ENCODE assay signal across 8 cellular contexts in genomic region chr16:2467301-2468141, GRCh38. TPM values are rescaled to one million over a fixed set of nuclear protein-coding genes. Genes with fewer than 3 reads are reported as not detected.
DNase-seq lines count a peak whose midpoint lies in the region; ATAC-seq and TF ChIP-seq lines count a peak whose summit lies in the region.

No MANE protein-coding gene starts in this region.

- peak; percentile 59 for ATAC-seq in effector memory CD8-positive, alpha-beta T cell (replicated peaks)
- ATAC-seq in lung (ENCODE audit: insufficient read depth, low FRiP score) (peak; percentile 48), GM19324 (IDR thresholded peaks at IDR 0.05; ENCODE audit: low FRiP score, unreplicated experiment) (no peak)

- CTCF ChIA-PET in RWPE1 (lab: Yijun Ruan, JAX), result interaction anchor here (0.5 to 0.6 kb wide), 3 partner anchors 8 to 199 kb away, joined by 3 read pairs; no protein-coding TSS in a partner anchor

- H3K27ac ChIP-seq in RWPE1 (peak overlapping the region; percentile 91), lung (ENCODE audit: low read depth in 1 of 2, low read length in 1 of 2) (no peak overlapping the region), transverse colon (peak overlapping the region; percentile 14 to 56 (median 45))

- WGBS in lung, 2 donors, result 7 to 11% methylated on average over 49 to 74 of the region's 74 CpGs
- WGBS in transverse colon (ENCODE audit: low coverage in 1 of 2), 2 donors, result 8% methylated on average over 70 of the region's 74 CpGs; no CpG with 5 or more reads in 1 of the 2 donors

- no peaks in the 10 kb centered on the region for H3K36me3 Mint-ChIP-seq in effector memory CD8-positive, alpha-beta T cell (ENCODE audit: insufficient read depth)
- no peaks in the 10 kb centered on the region for H3K36me3 Mint-ChIP-seq in activated T-helper 2 cell treated with anti-CD3 and anti-CD28 coated beads, Interferon-gamma antibody, Interleukin-2, Interleukin-4, amounts not matched to agents 10 μg/mL and 5 μg/mL and 100 μg/mL, durations not matched to agents 14 hours and 24 hours and 36 hours (ENCODE audit: low read depth)

- no peak overlapping the region for H3K4me3 Mint-ChIP-seq in effector memory CD8-positive, alpha-beta T cell
- H3K4me3 Mint-ChIP-seq in activated T-helper 2 cell treated with anti-CD3 and anti-CD28 coated beads, Interferon-gamma antibody, Interleukin-2, Interleukin-4, amounts not matched to agents 10 μg/mL and 5 μg/mL and 100 μg/mL, durations not matched to agents 14 hours and 24 hours and 36 hours (ENCODE audit: low read depth), result no peak overlapping the region

- no peaks in the 10 kb centered on the region for H3K9me3 ChIP-seq in lung (ENCODE audit: control insufficient read depth in 2 of 2, insufficient read depth in 1 of 2, low read length in 1 of 2)
- no peaks in the 10 kb centered on the region for H3K9me3 ChIP-seq in transverse colon

- H3K27me3 ChIP-seq in lung (ENCODE audit: control insufficient read depth, insufficient read depth) (no peaks in the 10 kb centered on the region), transverse colon (peaks cover 55% of the 10 kb centered on the region)

- intact Hi-C loops in transverse colon (cut with DNase I; ENCODE audit: low total_unique reads), result no loop called here
- intact Hi-C loops in activated T-helper 2 cell treated with anti-CD3 and anti-CD28 coated beads, Interferon-gamma antibody, Interleukin-2, Interleukin-4, amounts not matched to agents 10 μg/mL and 5 μg/mL and 100 μg/mL, durations not matched to agents 14 hours and 24 hours and 36 hours (cut with micrococcal nuclease), result no loop called here

- peak; percentile 85 for DNase-seq in EL
- peak; percentile 82 for DNase-seq in RWPE1 (ENCODE audit: low spot score)
- DNase-seq in effector memory CD8-positive, alpha-beta T cell, result no peak
- no peak for DNase-seq in lung (ENCODE audit: low spot score)
- DNase-seq in transverse colon, result peak; percentile 66
- no peak for DNase-seq in activated T-helper 2 cell treated with anti-CD3 and anti-CD28 coated beads, Interferon-gamma antibody, Interleukin-2, Interleukin-4, amounts not matched to agents 10 μg/mL and 5 μg/mL and 100 μg/mL, durations not matched to agents 14 hours and 24 hours and 36 hours (ENCODE audit: low spot score)

- no peak for TF ChIP-seq CTCF in RWPE1 (conservative IDR thresholded peaks at IDR 0.05; ENCODE audit: low read depth)
- no peak for TF ChIP-seq CTCF in lung (IDR thresholded peaks at IDR 0.05; ENCODE audit: control extremely low read depth, extremely low read depth)
- TF ChIP-seq CTCF in transverse colon (IDR thresholded peaks at IDR 0.05), result peak in 1 of 5 experiments; percentile 5

- H3K36me3 ChIP-seq in lung (ENCODE audit: control insufficient read depth in 2 of 2, insufficient read depth in 2 of 2, low read length in 2 of 2) (no peaks in the 10 kb centered on the region), transverse colon (no peaks in the 10 kb centered on the region)

- no peaks in the 10 kb centered on the region for H3K9me3 Mint-ChIP-seq in effector memory CD8-positive, alpha-beta T cell
- no peaks in the 10 kb centered on the region for H3K9me3 Mint-ChIP-seq in activated T-helper 2 cell treated with anti-CD3 and anti-CD28 coated beads, Interferon-gamma antibody, Interleukin-2, Interleukin-4, amounts not matched to agents 10 μg/mL and 5 μg/mL and 100 μg/mL, durations not matched to agents 14 hours and 24 hours and 36 hours

- H3K4me1 ChIP-seq in lung (ENCODE audit: control insufficient read depth in 2 of 2, insufficient read depth in 2 of 2, low read length in 2 of 2) (peaks cover 0 to 15% of the 10 kb centered on the region in 2 donors), transverse colon (peaks cover 6 to 38% (median 29%) of the 10 kb centered on the region in 4 donors)

- in situ Hi-C loops in transverse colon (cut with MboI; ENCODE audit: low pct_ligation_motif_present in 1 of 4, low pct_unique_long_range_greater_than_20kb in 1 of 4, low sequenced_read_pairs in 3 of 4), result no loop called here

- peaks cover 13 to 46% of the 10 kb centered on the region in 2 donors for H3K27me3 Mint-ChIP-seq in effector memory CD8-positive, alpha-beta T cell
- peaks cover 20% of the 10 kb centered on the region for H3K27me3 Mint-ChIP-seq in activated T-helper 2 cell treated with anti-CD3 and anti-CD28 coated beads, Interferon-gamma antibody, Interleukin-2, Interleukin-4, amounts not matched to agents 10 μg/mL and 5 μg/mL and 100 μg/mL, durations not matched to agents 14 hours and 24 hours and 36 hours (ENCODE audit: low read depth)

- TF ChIP-seq EP300 in Ishikawa (IDR thresholded peaks at IDR 0.05; ENCODE audit: borderline replicate concordance) (no peak), transverse colon (IDR thresholded peaks at IDR 0.05; ENCODE audit: low read depth) (no peak)

- H3K27ac Mint-ChIP-seq in effector memory CD8-positive, alpha-beta T cell, result no peak overlapping the region
- no peak overlapping the region for H3K27ac Mint-ChIP-seq in activated T-helper 2 cell treated with anti-CD3 and anti-CD28 coated beads, Interferon-gamma antibody, Interleukin-2, Interleukin-4, amounts not matched to agents 10 μg/mL and 5 μg/mL and 100 μg/mL, durations not matched to agents 14 hours and 24 hours and 36 hours

- H3K4me1 Mint-ChIP-seq in effector memory CD8-positive, alpha-beta T cell (ENCODE audit: low read depth in 2 of 2), result peaks cover 0 to 7% of the 10 kb centered on the region in 2 donors
- H3K4me1 Mint-ChIP-seq in activated T-helper 2 cell treated with anti-CD3 and anti-CD28 coated beads, Interferon-gamma antibody, Interleukin-2, Interleukin-4, amounts not matched to agents 10 μg/mL and 5 μg/mL and 100 μg/mL, durations not matched to agents 14 hours and 24 hours and 36 hours (ENCODE audit: low read depth), result peaks cover 4% of the 10 kb centered on the region

- TF ChIP-seq RAD21 in Ishikawa (IDR thresholded peaks at IDR 0.05; ENCODE audit: low read depth), result no peak

- POLR2A ChIA-PET in RWPE1 (lab: Yijun Ruan, JAX; ENCODE audit: low non-redundant PET), result interaction anchor here (1.0 kb wide), 1 partner anchor 21 kb away, joined by 11 read pairs; no protein-coding TSS in a partner anchor

- no peak for TF ChIP-seq POLR2A in transverse colon (IDR thresholded peaks at IDR 0.05)

- H3K4me3 ChIP-seq in lung (no peak overlapping the region), transverse colon (peak overlapping the region; percentile 31 to 57 (median 50))

TF ChIP-seq in Ishikawa, 13 proteins besides CTCF, POLR2A, EP300 and RAD21 (continues in another document):
- TF ChIP-seq CEBPB (IDR thresholded peaks at IDR 0.05) (no peak), TCF12 (IDR thresholded peaks at IDR 0.05; ENCODE audit: low read depth) (no peak), EGR1 (IDR thresholded peaks at IDR 0.05) (peak; percentile 45; the same call in 1 of the 2 replicates)

RNA-seq across cellular contexts. Expression of gene NTN3, which starts 3.6 kb away (rescaled TPM):
- total RNA-seq in lung, result 1 to 10 TPM in 1 of 2 donors, not detected in 1; 2.4 TPM
- polyA plus RNA-seq in lung, result under 1 TPM in 1 of 2 donors, not detected in 1; 0.06 TPM
- total RNA-seq in transverse colon, result not detected
- 0.28 TPM in 1 of 2 replicates, not detected in the other for total RNA-seq in activated T-helper 2 cell treated with anti-CD3 and anti-CD28 coated beads, Interferon-gamma antibody, Interleukin-2, Interleukin-4, amounts not matched to agents 10 μg/mL and 5 μg/mL and 100 μg/mL, durations not matched to agents 14 hours and 24 hours and 36 hours

RNA-seq across cellular contexts. Expression of gene TBC1D24, which starts 7.4 kb away (rescaled TPM):
- total RNA-seq in lung (10 to 100 TPM; 29.2 to 35.7 TPM), transverse colon (10 to 100 TPM in 2 of 4 donors, 1 to 10 TPM in 2; 8.3 to 19.3 (median 11.6) TPM)
- 10 to 100 TPM in 1 of 2 donors, 1 to 10 TPM in 1; 9.0 to 17.3 TPM for polyA plus RNA-seq in lung
- 19.6 and 21.4 TPM in 2 replicates for total RNA-seq in activated T-helper 2 cell treated with anti-CD3 and anti-CD28 coated beads, Interferon-gamma antibody, Interleukin-2, Interleukin-4, amounts not matched to agents 10 μg/mL and 5 μg/mL and 100 μg/mL, durations not matched to agents 14 hours and 24 hours and 36 hours

RNA-seq across cellular contexts. Expression of gene TEDC2, which starts 7.6 kb away (rescaled TPM):
- 1 to 10 TPM; 1.1 to 3.6 TPM for total RNA-seq in lung
- 1 to 10 TPM; 1.6 to 2.9 TPM for polyA plus RNA-seq in lung
- total RNA-seq in transverse colon, result 1 to 10 TPM in 2 of 4 donors, not detected in 2; 1.4 to 2.3 TPM
- 31.8 and 34.6 TPM in 2 replicates for total RNA-seq in activated T-helper 2 cell treated with anti-CD3 and anti-CD28 coated beads, Interferon-gamma antibody, Interleukin-2, Interleukin-4, amounts not matched to agents 10 μg/mL and 5 μg/mL and 100 μg/mL, durations not matched to agents 14 hours and 24 hours and 36 hours

RNA-seq across cellular contexts. Expression of gene CCNF, which starts 38.3 kb away (rescaled TPM):
- 1 to 10 TPM; 3.5 to 7.5 TPM for total RNA-seq in lung
- 1 to 10 TPM; 2.0 to 2.2 TPM for polyA plus RNA-seq in lung
- 10 to 100 TPM in 1 of 4 donors, 1 to 10 TPM in 2, under 1 TPM in 1; 0.75 to 24.9 (median 2.3) TPM for total RNA-seq in transverse colon
- total RNA-seq in activated T-helper 2 cell treated with anti-CD3 and anti-CD28 coated beads, Interferon-gamma antibody, Interleukin-2, Interleukin-4, amounts not matched to agents 10 μg/mL and 5 μg/mL and 100 μg/mL, durations not matched to agents 14 hours and 24 hours and 36 hours, result 48.4 and 48.9 TPM in 2 replicates

RNA-seq across cellular contexts. Expression of gene ATP6V0C, which starts 46.2 kb away (rescaled TPM):
- total RNA-seq in lung, result 100 to 1,000 TPM in 1 of 2 donors, 10 to 100 TPM in 1; 39.0 to 297 TPM
- 100 to 1,000 TPM; 203 to 410 TPM for polyA plus RNA-seq in lung
- 100 to 1,000 TPM; 101 to 237 (median 135) TPM for total RNA-seq in transverse colon
- total RNA-seq in activated T-helper 2 cell treated with anti-CD3 and anti-CD28 coated beads, Interferon-gamma antibody, Interleukin-2, Interleukin-4, amounts not matched to agents 10 μg/mL and 5 μg/mL and 100 μg/mL, durations not matched to agents 14 hours and 24 hours and 36 hours, result 114 and 119 TPM in 2 replicates

Comparison
In these comparisons a context has a peak if more than half of its experiments do, and no peak if none do; other contexts are left out.
1. DNase-seq: peak in EL (single experiment), RWPE1 (single experiment) and transverse colon (single experiment); none in effector memory CD8-positive, alpha-beta T cell (0 of 3), lung (single experiment) and activated T-helper 2 cell treated with anti-CD3 and anti-CD28 coated beads, Interferon-gamma antibody, Interleukin-2, Interleukin-4, amounts not matched to agents 10 μg/mL and 5 μg/mL and 100 μg/mL, durations not matched to agents 14 hours and 24 hours and 36 hours (single experiment).
2. H3K27ac ChIP-seq: peak in RWPE1 (single experiment) and transverse colon (4 of 4); none in lung (0 of 2).